ENCODE assay signal across 26 cellular contexts in genomic region chr7:128420773-128421172, GRCh38. TPM values are rescaled to one million over a fixed set of nuclear protein-coding genes. Genes with fewer than 3 reads are reported as not detected.
DNase-seq lines count a peak whose midpoint lies in the region; ATAC-seq, FAIRE-seq and TF ChIP-seq lines count a peak whose summit lies in the region.
"Had no signal": no experiment of that assay in that cellular context is flagged by ENCODE, and none has a peak within 500 bp of the region (broad histone marks: within the 10 kb centered on the region; RNA-seq: fewer than 3 reads in every experiment).

No MANE protein-coding gene starts in this region.

- TF ChIP-seq EP300 in K562 (IDR thresholded peaks at IDR 0.05; ENCODE audit: low read length), result no peak

- H3K27ac Mint-ChIP-seq in natural killer cell, result peak overlapping the region in 1 of 2 donors; percentile 90
- H3K27ac Mint-ChIP-seq in activated T-helper 17 cell treated with anti-CD3 and anti-CD28 coated beads, Interleukin-2, amount 50 U/mL, for 72 hours, result no peak overlapping the region
- H3K27ac Mint-ChIP-seq: CD4-positive, alpha-beta memory T cell; GM23338 had no signal

- H3K27me3 ChIP-seq in BLaER1 (no peaks in the 10 kb centered on the region), KMS-11 (ENCODE audit: insufficient read depth, low read depth) (no peaks in the 10 kb centered on the region), K562 (ENCODE audit: control insufficient read depth in 2 of 2, insufficient read depth in 2 of 2, low read length in 2 of 2) (peaks cover 10 to 18% of the 10 kb centered on the region in 2 experiments; a peak in 4 of 5 replicates), testis (no peaks in the 10 kb centered on the region)
- H3K27me3 ChIP-seq: BLaER1 treated with 17β-estradiol and CSF1 and Interleukin-3, amounts not matched to agents 10 nM and 100 nM had no signal

- H3K36me3 Mint-ChIP-seq in natural killer cell, result no peaks in the 10 kb centered on the region
- H3K36me3 Mint-ChIP-seq in activated T-helper 17 cell treated with anti-CD3 and anti-CD28 coated beads, Interleukin-2, amount 50 U/mL, for 72 hours (ENCODE audit: low read depth), result no peaks in the 10 kb centered on the region
- H3K36me3 Mint-ChIP-seq: CD4-positive, alpha-beta memory T cell; IgD-negative memory B cell had no signal

- intact Hi-C loops in K562 (cut with micrococcal nuclease), result no loop called here
- intact Hi-C loops in natural killer cell (cut with micrococcal nuclease), result no loop called here
- intact Hi-C loops in testis (cut with DNase I; ENCODE audit: low total_unique reads), result no loop called here

- no peak for TF ChIP-seq CTCF in KMS-11 (conservative IDR thresholded peaks at IDR 0.05; ENCODE audit: low read depth, low read length)
- TF ChIP-seq CTCF in K562 (IDR thresholded peaks at IDR 0.05 in 2 of 3, conservative IDR thresholded peaks at IDR 0.05 in 1 of 3; ENCODE audit: insufficient read depth in 2 of 3, low read depth in 1 of 3, low read length in 3 of 3), result no peak
- no peak for TF ChIP-seq CTCF in natural killer cell (IDR thresholded peaks at IDR 0.05)
- TF ChIP-seq CTCF in testis (IDR thresholded peaks at IDR 0.05), result no peak

- CTCF ChIA-PET in K562 (lab: Yijun Ruan, JAX; ENCODE audit: low intra/inter-chr PET ratio), result no interaction called here

- H3K9ac ChIP-seq in BLaER1 (no peak overlapping the region), KMS-11 (peak overlapping the region; percentile 17; the same call in 1 of the 2 replicates), K562 (ENCODE audit: insufficient read depth in 1 of 2, low read depth in 2 of 2, low read length in 2 of 2) (peak overlapping the region in 1 of 2 experiments; percentile 29; a peak in 1 of 4 replicates)
- H3K9ac ChIP-seq: BLaER1 treated with 17β-estradiol and CSF1 and Interleukin-3, amounts not matched to agents 10 nM and 100 nM had no signal

- peak overlapping the region; percentile 35 for H3K4me3 Mint-ChIP-seq in natural killer cell
- no peak overlapping the region for H3K4me3 Mint-ChIP-seq in activated T-helper 17 cell treated with anti-CD3 and anti-CD28 coated beads, Interleukin-2, amount 50 U/mL, for 72 hours
- H3K4me3 Mint-ChIP-seq: CD4-positive, alpha-beta memory T cell; GM23338 had no signal

- DNase-seq in K562 (ENCODE audit: extremely low read depth in 1 of 4, low spot score in 3 of 4) (no peak), natural killer cell (no peak), testis (no peak)
- no peak for DNase-seq in activated T-cell treated with anti-CD3 and anti-CD28 coated beads, Interleukin-2, amount 50 U/mL, for 48 hours
- DNase-seq: Caco-2; CD4-positive, alpha-beta memory T cell; DMS 273 treated with DMSO at 0.1 percent for 48 hours; DND-41; Kasumi-1; NCI-H1417; NCI-H187; NCI-H446; NCI-H526 treated with DMSO at 0.1 percent for 48 hours; PC-9; RPMI8226; SHP77 had no signal

- no peaks in the 10 kb centered on the region for H3K36me3 ChIP-seq in BLaER1
- no peaks in the 10 kb centered on the region for H3K36me3 ChIP-seq in KMS-11 (ENCODE audit: insufficient read depth)
- H3K36me3 ChIP-seq in K562 (ENCODE audit: control insufficient read depth, insufficient read depth, low read length), result no peaks in the 10 kb centered on the region
- H3K36me3 ChIP-seq in testis (ENCODE audit: low read depth, missing control alignments), result no peaks in the 10 kb centered on the region
- H3K36me3 ChIP-seq: BLaER1 treated with 17β-estradiol and CSF1 and Interleukin-3, amounts not matched to agents 10 nM and 100 nM; HAP-1 had no signal

- TF ChIP-seq RAD21 in K562 (CRISPR knock-in tag; conservative IDR thresholded peaks at IDR 0.05 in 1 of 2, IDR thresholded peaks at IDR 0.05 in 1 of 2), result no peak

- in situ Hi-C loops in K562 (cut with MboI), result no loop called here

- H3K9me3 Mint-ChIP-seq in natural killer cell, result no peaks in the 10 kb centered on the region
- no peaks in the 10 kb centered on the region for H3K9me3 Mint-ChIP-seq in activated T-helper 17 cell treated with anti-CD3 and anti-CD28 coated beads, Interleukin-2, amount 50 U/mL, for 72 hours
- H3K9me3 Mint-ChIP-seq: GM23338, IgD-negative memory B cell had no signal

- WGBS in K562 (ENCODE audit: insufficient coverage, low coverage, missing lambda C conversion rate), result 5% methylated on average over 1 of the region's 1 CpG
- 50 to 67% methylated on average over 1 of the region's 1 CpG for WGBS in testis, 2 donors

- peaks cover 31 to 45% of the 10 kb centered on the region in 2 donors for H3K4me1 Mint-ChIP-seq in natural killer cell
- no peaks in the 10 kb centered on the region for H3K4me1 Mint-ChIP-seq in activated T-helper 17 cell treated with anti-CD3 and anti-CD28 coated beads, Interleukin-2, amount 50 U/mL, for 72 hours
- H3K4me1 Mint-ChIP-seq: GM23338, IgD-negative memory B cell had no signal

- no peak for FAIRE-seq in K562 (lab: Jason Lieb, UNC)
- FAIRE-seq: GM12891, HTR-8/SVneo had no signal

- POLR2A ChIA-PET in K562 (lab: Yijun Ruan, JAX), result no interaction called here

- no peak overlapping the region for H3K27ac ChIP-seq in BLaER1
- peak overlapping the region; percentile 22; the same call in 1 of the 2 replicates for H3K27ac ChIP-seq in KMS-11
- H3K27ac ChIP-seq in K562 (ENCODE audit: extremely low read depth, low read depth, low read length), result no peak overlapping the region
- H3K27ac ChIP-seq in testis, result no peak overlapping the region
- H3K27ac ChIP-seq: BLaER1 treated with 17β-estradiol and CSF1 and Interleukin-3, amounts not matched to agents 10 nM and 100 nM; PC-9 had no signal

- peak; percentile 23; the same call in 2 of the 3 replicates for ATAC-seq in K562
- ATAC-seq in natural killer cell, result no peak
- ATAC-seq in activated T-helper 17 cell treated with anti-CD3 and anti-CD28 coated beads, Interleukin-2, amount 50 U/mL, for 72 hours (replicated peaks), result no peak
- ATAC-seq: GM23338 had no signal

- TF ChIP-seq POLR2A in K562 (conservative IDR thresholded peaks at IDR 0.05) (no peak), testis (IDR thresholded peaks at IDR 0.05) (no peak)

- H3K27me3 Mint-ChIP-seq in natural killer cell (ENCODE audit: low read depth in 2 of 2), result peaks cover 0 to 3% of the 10 kb centered on the region in 2 donors
- H3K27me3 Mint-ChIP-seq in activated T-helper 17 cell treated with anti-CD3 and anti-CD28 coated beads, Interleukin-2, amount 50 U/mL, for 72 hours, result peaks cover 9% of the 10 kb centered on the region

- H3K9me3 ChIP-seq in BLaER1 (no peaks in the 10 kb centered on the region), K562 (replicated peaks; ENCODE audit: control insufficient read depth, insufficient read depth, low read depth, low read length) (no peaks in the 10 kb centered on the region), testis (no peaks in the 10 kb centered on the region)
- H3K9me3 ChIP-seq: BLaER1 treated with 17β-estradiol and CSF1 and Interleukin-3, amounts not matched to agents 10 nM and 100 nM; Caco-2; HAP-1 had no signal

- H3K4me1 ChIP-seq in BLaER1 (peaks cover 9% of the 10 kb centered on the region), KMS-11 (ENCODE audit: low read depth, poor library complexity, severe bottlenecking) (peaks cover 22% of the 10 kb centered on the region), K562 (replicated peaks in 1 of 2; ENCODE audit: control insufficient read depth in 2 of 2, insufficient read depth in 2 of 2, low read length in 2 of 2) (peaks cover 4 to 5% of the 10 kb centered on the region in 2 experiments; a peak in 3 of 5 replicates), testis (peaks cover 7% of the 10 kb centered on the region)
- H3K4me1 ChIP-seq: Caco-2, HAP-1 had no signal

- H4K20me1 ChIP-seq in BLaER1 (no peaks in the 10 kb centered on the region), KMS-11 (ENCODE audit: insufficient read depth) (no peaks in the 10 kb centered on the region), K562 (replicated peaks; ENCODE audit: control insufficient read depth, insufficient read depth, low read length) (no peaks in the 10 kb centered on the region)
- H4K20me1 ChIP-seq: BLaER1 treated with 17β-estradiol and CSF1 and Interleukin-3, amounts not matched to agents 10 nM and 100 nM had no signal

- no peaks in the 10 kb centered on the region for H3K9me1 ChIP-seq in K562 (ENCODE audit: control insufficient read depth, insufficient read depth, low read length)

- peak overlapping the region; percentile 33 for H3K4me2 ChIP-seq in BLaER1
- H3K4me2 ChIP-seq in KMS-11, result peak overlapping the region; percentile 60
- H3K4me2 ChIP-seq in K562 (ENCODE audit: insufficient read depth, low read length), result no peak overlapping the region
- H3K4me2 ChIP-seq: GM23338, PC-9 had no signal

- H3K79me2 ChIP-seq in KMS-11 (ENCODE audit: insufficient read depth, low read depth), result no peaks in the 10 kb centered on the region
- H3K79me2 ChIP-seq in K562 (ENCODE audit: control insufficient read depth, insufficient read depth, low read length), result no peaks in the 10 kb centered on the region

- H2AFZ ChIP-seq in KMS-11 (ENCODE audit: low read depth), result peak overlapping the region; percentile 55
- 0 out of 2 replicates have a peak overlapping the region, but pooled peaks have one; percentile 1 for H2AFZ ChIP-seq in K562 (ENCODE audit: low read depth, low read length)
- H2AFZ ChIP-seq: GM23338, PC-9 had no signal

- H3K4me3 ChIP-seq in BLaER1 (no peak overlapping the region), KMS-11 (IDR thresholded peaks at IDR 0.05; ENCODE audit: insufficient read depth, low read depth, low read length) (no peak overlapping the region), K562 (no peak overlapping the region), testis (no peak overlapping the region)
- H3K4me3 ChIP-seq: BLaER1 treated with 17β-estradiol and CSF1 and Interleukin-3, amounts not matched to agents 10 nM and 100 nM; GM23338; HAP-1; PC-9 had no signal

- BruUV-seq in K562 (replicated peaks; lab: Mats Ljungman, UMichigan), result no TSS peak

RNA-seq across cellular contexts. Expression of gene IMPDH1, which starts 11.0 kb away (rescaled TPM):
- 140 and 407 TPM in 2 replicates for total RNA-seq in K562 (2011; cell fraction: chromatin; rRNA removed; ENCODE audit: low replicate concordance)
- 199 and 212 TPM in 2 replicates for total RNA-seq in K562 (2011; cell fraction: nucleolus; rRNA removed)
- 141 and 147 TPM in 2 replicates for total RNA-seq in K562 (2011; cell fraction: nucleoplasm; rRNA removed)
- 86.8 and 118 TPM in 2 replicates for total RNA-seq in K562 (2014; rRNA removed)
- total RNA-seq in K562 (2014; rRNA removed; fragmentation: Illumina TruSeq; extraction: Trizol), result 29.0 and 42.9 TPM in 2 replicates
- total RNA-seq in K562 (2015; rRNA removed; fragmentation: Illumina TruSeq; extraction: Trizol), result 60.6 and 64.3 TPM in 2 replicates
- total RNA-seq in K562 (2021), result 118 TPM in 2 replicates
- 54.9 and 72.4 TPM in 2 replicates for polyA plus RNA-seq in K562 (2011; rRNA removed)
- 54.0 and 156 TPM in 2 replicates for polyA plus RNA-seq in K562 (2011; cell fraction: cytosol; rRNA removed)
- polyA plus RNA-seq in K562 (2011; cell fraction: nucleus; rRNA removed), result 208 and 316 TPM in 2 replicates
- 79.3 and 81.1 TPM in 2 replicates for polyA plus RNA-seq in K562 (2012)
- 59.8 and 76.3 TPM in 2 replicates for polyA plus RNA-seq in K562 (2014; fragmentation: Illumina TruSeq; extraction: Trizol)
- polyA plus RNA-seq in K562 (2014; fragmentation: Nextera tagmentation; extraction: Ambion mirVana), result 1 to 10 TPM in 1 of 2 experiments, under 1 TPM in 1; 0.80 to 2.1 TPM
- polyA plus RNA-seq in K562 (2014; rRNA removed), result 84.7 and 89.0 TPM in 2 replicates
- polyA minus RNA-seq in K562 (2011; rRNA and poly(A)+ RNA removed), result 24.1 and 78.3 TPM in 2 replicates
- 48.6 and 69.1 TPM in 2 replicates for polyA minus RNA-seq in K562 (2011; cell fraction: cytosol; rRNA and poly(A)+ RNA removed)
- 81.0 and 88.0 TPM in 2 replicates for polyA minus RNA-seq in K562 (2011; cell fraction: nucleus; rRNA and poly(A)+ RNA removed)
- 10 to 100 TPM; 77.8 to 94.1 (median 89.6) TPM for total RNA-seq in natural killer cell
- total RNA-seq in testis, result 10 to 100 TPM; 48.3 to 64.5 TPM
- 32.3 TPM for polyA plus RNA-seq in testis (ENCODE audit: insufficient read depth, low read depth, low replicate concordance)
- total RNA-seq in activated T-helper 17 cell treated with anti-CD3 and anti-CD28 coated beads, Interleukin-2, amount 50 U/mL, for 72 hours, result 10 to 100 TPM; 62.7 to 95.6 TPM

RNA-seq across cellular contexts. Expression of gene HILPDA, which starts 34.9 kb away (rescaled TPM):
- 42.5 and 74.9 TPM in 2 replicates for total RNA-seq in K562 (2011; cell fraction: chromatin; rRNA removed; ENCODE audit: low replicate concordance)
- 69.3 and 79.4 TPM in 2 replicates for total RNA-seq in K562 (2011; cell fraction: nucleolus; rRNA removed)
- 70.7 and 78.6 TPM in 2 replicates for total RNA-seq in K562 (2011; cell fraction: nucleoplasm; rRNA removed)
- total RNA-seq in K562 (2014; rRNA removed), result 8.3 and 14.2 TPM in 2 replicates
- 14.5 and 16.7 TPM in 2 replicates for total RNA-seq in K562 (2014; rRNA removed; fragmentation: Illumina TruSeq; extraction: Trizol)
- total RNA-seq in K562 (2015; rRNA removed; fragmentation: Illumina TruSeq; extraction: Trizol), result 23.0 and 23.5 TPM in 2 replicates
- 10.5 and 10.7 TPM in 2 replicates for total RNA-seq in K562 (2021)
- 71.8 and 102 TPM in 2 replicates for polyA plus RNA-seq in K562 (2011; rRNA removed)
- polyA plus RNA-seq in K562 (2011; cell fraction: cytosol; rRNA removed), result 68.1 and 117 TPM in 2 replicates
- 37.3 and 64.2 TPM in 2 replicates for polyA plus RNA-seq in K562 (2011; cell fraction: nucleus; rRNA removed)
- 13.2 and 14.2 TPM in 2 replicates for polyA plus RNA-seq in K562 (2012)
- polyA plus RNA-seq in K562 (2014; fragmentation: Illumina TruSeq; extraction: Trizol), result 18.9 and 26.0 TPM in 2 replicates
- 10 to 100 TPM; 28.6 to 40.5 TPM for polyA plus RNA-seq in K562 (2014; fragmentation: Nextera tagmentation; extraction: Ambion mirVana)
- polyA plus RNA-seq in K562 (2014; rRNA removed), result 16.4 and 25.5 TPM in 2 replicates
- polyA minus RNA-seq in K562 (2011; rRNA and poly(A)+ RNA removed), result 29.9 and 51.9 TPM in 2 replicates
- polyA minus RNA-seq in K562 (2011; cell fraction: cytosol; rRNA and poly(A)+ RNA removed), result 11.6 and 15.9 TPM in 2 replicates
- polyA minus RNA-seq in K562 (2011; cell fraction: nucleus; rRNA and poly(A)+ RNA removed), result 19.5 and 63.9 TPM in 2 replicates
- total RNA-seq in natural killer cell, result 1 to 10 TPM; 1.9 to 5.1 (median 2.3) TPM
- 10 to 100 TPM; 34.3 to 44.8 TPM for total RNA-seq in testis
- 31.4 TPM for polyA plus RNA-seq in testis (ENCODE audit: insufficient read depth, low read depth, low replicate concordance)
- total RNA-seq in activated T-helper 17 cell treated with anti-CD3 and anti-CD28 coated beads, Interleukin-2, amount 50 U/mL, for 72 hours, result 1,000 to 10,000 TPM in 1 of 2 donors, 10 to 100 TPM in 1; 72.9 to 1,213 TPM

RNA-seq across cellular contexts. Expression of gene METTL2B, which starts 55.8 kb away (rescaled TPM):
- 218 and 250 TPM in 2 replicates for total RNA-seq in K562 (2011; cell fraction: chromatin; rRNA removed; ENCODE audit: low replicate concordance)
- 132 and 144 TPM in 2 replicates for total RNA-seq in K562 (2011; cell fraction: nucleolus; rRNA removed)
- total RNA-seq in K562 (2011; cell fraction: nucleoplasm; rRNA removed), result 200 and 284 TPM in 2 replicates
- 46.9 and 75.6 TPM in 2 replicates for total RNA-seq in K562 (2014; rRNA removed)
- total RNA-seq in K562 (2014; rRNA removed; fragmentation: Illumina TruSeq; extraction: Trizol), result 73.2 and 84.9 TPM in 2 replicates
- 78.6 and 82.0 TPM in 2 replicates for total RNA-seq in K562 (2015; rRNA removed; fragmentation: Illumina TruSeq; extraction: Trizol)
- total RNA-seq in K562 (2021), result 62.8 and 64.9 TPM in 2 replicates
- 47.4 and 79.2 TPM in 2 replicates for polyA plus RNA-seq in K562 (2011; rRNA removed)
- polyA plus RNA-seq in K562 (2011; cell fraction: cytosol; rRNA removed), result 29.8 and 29.9 TPM in 2 replicates
- polyA plus RNA-seq in K562 (2011; cell fraction: nucleus; rRNA removed), result 24.4 and 35.3 TPM in 2 replicates
- polyA plus RNA-seq in K562 (2012), result 35.0 and 47.7 TPM in 2 replicates
- 64.1 and 68.9 TPM in 2 replicates for polyA plus RNA-seq in K562 (2014; fragmentation: Illumina TruSeq; extraction: Trizol)
- polyA plus RNA-seq in K562 (2014; fragmentation: Nextera tagmentation; extraction: Ambion mirVana), result 10 to 100 TPM; 91.0 to 95.7 TPM
- polyA plus RNA-seq in K562 (2014; rRNA removed), result 35.9 and 41.8 TPM in 2 replicates
- polyA minus RNA-seq in K562 (2011; rRNA and poly(A)+ RNA removed), result 88.7 and 120 TPM in 2 replicates
- 32.5 and 50.1 TPM in 2 replicates for polyA minus RNA-seq in K562 (2011; cell fraction: cytosol; rRNA and poly(A)+ RNA removed)
- 47.7 and 57.1 TPM in 2 replicates for polyA minus RNA-seq in K562 (2011; cell fraction: nucleus; rRNA and poly(A)+ RNA removed)
- 10 to 100 TPM; 16.1 to 20.8 (median 20.0) TPM for total RNA-seq in natural killer cell
- 10 to 100 TPM; 26.7 to 27.1 TPM for total RNA-seq in testis
- polyA plus RNA-seq in testis (ENCODE audit: insufficient read depth, low read depth, low replicate concordance), result 20.0 TPM
- total RNA-seq in activated T-helper 17 cell treated with anti-CD3 and anti-CD28 coated beads, Interleukin-2, amount 50 U/mL, for 72 hours, result 10 to 100 TPM; 29.5 to 49.5 TPM

RNA-seq across cellular contexts. Expression of gene PRRT4, which starts 59.3 kb away (rescaled TPM):
- 0.16 TPM in 1 of 2 replicates, not detected in the other for total RNA-seq in K562 (2011; cell fraction: chromatin; rRNA removed; ENCODE audit: low replicate concordance)
- not detected in 2 replicates for total RNA-seq in K562 (2011; cell fraction: nucleolus; rRNA removed)
- not detected in 2 replicates for total RNA-seq in K562 (2011; cell fraction: nucleoplasm; rRNA removed)
- total RNA-seq in K562 (2014; rRNA removed) (0.04 TPM in 1 of 2 replicates, not detected in the other), K562 (2014; rRNA removed; fragmentation: Illumina TruSeq; extraction: Trizol) (not detected in 2 replicates), K562 (2015; rRNA removed; fragmentation: Illumina TruSeq; extraction: Trizol) (not detected in 2 replicates), K562 (2021) (not detected in 2 replicates), natural killer cell (under 1 TPM in 1 of 3 donors, not detected in 2; 0.42 TPM), testis (1 to 10 TPM in 1 of 2 donors, under 1 TPM in 1; 0.16 to 1.1 TPM)
- polyA plus RNA-seq in K562 (2011; rRNA removed) (0.09 TPM in 1 of 2 replicates, not detected in the other), K562 (2014; fragmentation: Illumina TruSeq; extraction: Trizol) (not detected in 2 replicates), K562 (2014; fragmentation: Nextera tagmentation; extraction: Ambion mirVana) (not detected), K562 (2014; rRNA removed) (not detected in 2 replicates), testis (ENCODE audit: insufficient read depth, low read depth, low replicate concordance) (1.1 TPM)
- polyA plus RNA-seq in K562 (2011; cell fraction: cytosol; rRNA removed), result 0.09 and 0.19 TPM in 2 replicates
- 0.24 and 0.48 TPM in 2 replicates for polyA plus RNA-seq in K562 (2011; cell fraction: nucleus; rRNA removed)
- not detected in 2 replicates for polyA plus RNA-seq in K562 (2012)
- not detected in 2 replicates for polyA minus RNA-seq in K562 (2011; rRNA and poly(A)+ RNA removed)
- polyA minus RNA-seq in K562 (2011; cell fraction: cytosol; rRNA and poly(A)+ RNA removed), result not detected in 2 replicates
- polyA minus RNA-seq in K562 (2011; cell fraction: nucleus; rRNA and poly(A)+ RNA removed), result not detected in 2 replicates
- under 1 TPM; 0.13 to 0.45 TPM for total RNA-seq in activated T-helper 17 cell treated with anti-CD3 and anti-CD28 coated beads, Interleukin-2, amount 50 U/mL, for 72 hours
- total RNA-seq: MCF 10A had no signal
